In the genomic region with DNA sequence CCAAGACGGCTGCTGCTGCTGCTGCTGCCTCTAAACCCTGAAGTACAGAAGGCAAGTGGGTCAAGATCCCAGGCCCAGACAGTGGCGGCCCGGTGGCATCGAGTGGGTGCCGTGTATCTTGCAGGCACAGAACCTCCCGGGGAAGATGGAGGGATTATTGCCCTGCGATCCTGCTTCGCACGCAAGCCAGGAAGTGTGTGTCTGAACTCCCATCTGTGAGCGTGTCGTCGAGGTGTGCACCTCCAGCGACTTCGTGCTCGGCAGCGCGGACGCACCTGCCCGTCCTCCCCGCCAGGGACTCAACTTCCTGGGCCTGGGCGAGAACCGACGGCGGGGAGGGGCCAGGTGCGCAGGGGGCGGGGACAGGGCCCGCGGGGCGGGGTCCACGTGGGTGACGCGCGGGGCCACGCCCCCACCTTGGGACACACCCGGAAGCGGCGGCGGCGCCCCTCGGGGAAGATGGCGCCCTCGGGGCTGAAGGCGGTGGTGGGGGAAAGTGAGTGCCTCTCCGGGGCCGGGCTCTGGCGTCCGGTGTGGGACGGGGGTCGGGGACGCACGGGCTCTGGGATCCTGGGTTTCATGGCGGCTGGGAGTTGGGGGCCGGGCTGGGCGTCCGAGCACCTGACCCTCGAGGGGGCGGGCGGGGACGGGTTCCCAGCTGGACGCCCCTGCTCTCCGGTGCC, we compare ENCODE assay signal across 8 cellular contexts. TPM values are rescaled to one million over a fixed set of nuclear protein-coding genes. Genes with fewer than 3 reads are reported as not detected.
DNase-seq lines count a peak whose midpoint lies in the region; TF ChIP-seq lines count a peak whose summit lies in the region.

A gene (plus strand): TSS at position 420 of the 683 bp plus-strand sequence. CDS start 40 bp downstream, at position 460.

- H3K4me3 ChIP-seq in AG09309 (ENCODE audit: control insufficient read depth, low read depth, low read length) = peak within 1 kb of the TSS; percentile 4
- H3K4me3 ChIP-seq in cardiac muscle cell = peak within 1 kb of the TSS; percentile 29
- H3K4me3 ChIP-seq in rectal smooth muscle tissue (ENCODE audit: low read length) = peak within 1 kb of the TSS; percentile 71

- peak within 1 kb of the TSS; percentile 45 for H3K9ac ChIP-seq in rectal smooth muscle tissue (ENCODE audit: low read length)

- no peaks in the 10 kb centered on the region for H3K36me3 ChIP-seq in cardiac muscle cell
- peaks cover 7% of the 10 kb centered on the region for H3K36me3 ChIP-seq in rectal smooth muscle tissue (ENCODE audit: control insufficient read depth, insufficient read depth, low read length)

- peak; percentile 90 for TF ChIP-seq POLR2A in GM19193 (IDR thresholded peaks at IDR 0.05; ENCODE audit: extremely low read depth, insufficient read depth, insufficient read length)

- no peaks in the 10 kb centered on the region for H3K9me3 ChIP-seq in cardiac muscle cell (ENCODE audit: low read depth)

- H3K27me3 ChIP-seq in cardiac muscle cell (no peaks in the 10 kb centered on the region), rectal smooth muscle tissue (ENCODE audit: control insufficient read depth, insufficient read depth, low read length) (peaks cover 4% of the 10 kb centered on the region)

- H3K27ac ChIP-seq in cardiac muscle cell (no peak within 1 kb of the TSS), rectal smooth muscle tissue (ENCODE audit: low read depth, low read length) (no peak within 1 kb of the TSS)

- TF ChIP-seq CTCF in AG09309 (IDR thresholded peaks at IDR 0.05; ENCODE audit: control insufficient read depth, insufficient read depth, low read depth, low read length, missing control alignments) (no peak), cardiac muscle cell (IDR thresholded peaks at IDR 0.05; ENCODE audit: low read depth, low read length) (no peak)

- H3K4me1 ChIP-seq in cardiac muscle cell (ENCODE audit: low read depth) (peaks cover 4% of the 10 kb centered on the region), rectal smooth muscle tissue (ENCODE audit: control insufficient read depth, insufficient read depth, low read length) (no peaks in the 10 kb centered on the region)

- no peak for DNase-seq in AG09309 (ENCODE audit: low read depth)
- DNase-seq in HuH-7.5 (ENCODE audit: low spot score) = peak; percentile 96
- peak; percentile 44 to 66 for DNase-seq in SHP77 (lab: John Stamatoyannopoulos, UW)
- peak; percentile 92 for DNase-seq in activated gamma-delta T cell treated with anti-CD3 and anti-CD28 coated beads, Interleukin-2, amount 50 U/mL, for 16 hours (ENCODE audit: low read depth)
- DNase-seq in cardiac muscle cell (ENCODE audit: low read depth in 1 of 2, low spot score in 1 of 2) = peak; percentile 65 to 70
- DNase-seq in NCI-H446 treated with DMSO at 0.1 percent for 48 hours (lab: John Stamatoyannopoulos, UW) = no peak

RNA-seq across cellular contexts. Expression of the gene that starts here (rescaled TPM):
- total RNA-seq in cardiac muscle cell = 16.0 and 33.6 TPM in 2 replicates
- 32.7 and 51.2 TPM in 2 replicates for polyA plus RNA-seq in cardiac muscle cell

Comparison
In these comparisons a context has a peak if more than half of its experiments do, and no peak if none do; other contexts are left out.
1. DNase-seq: peak in HuH-7.5 (single experiment), SHP77 (2 of 2), activated gamma-delta T cell treated with anti-CD3 and anti-CD28 coated beads, Interleukin-2, amount 50 U/mL, for 16 hours (single experiment) and cardiac muscle cell (2 of 2); none in AG09309 (single experiment) and NCI-H446 treated with DMSO at 0.1 percent for 48 hours (single experiment).
2. H3K4me3 ChIP-seq: peak in every context shown above with its lines; median percentile 71 in rectal smooth muscle tissue; 29 in cardiac muscle cell; 4 in AG09309.